10 cellular contexts compared by ENCODE assay signal in genomic region chr1:181126871-181127587, GRCh38. TPM values are rescaled to one million over a fixed set of nuclear protein-coding genes. Genes with fewer than 3 reads are reported as not detected.
DNase-seq lines count a peak whose midpoint lies in the region; ATAC-seq and TF ChIP-seq lines count a peak whose summit lies in the region.
"Had no signal": no experiment of that assay in that cellular context is flagged by ENCODE, and none has a peak within 500 bp of the region (broad histone marks: within the 10 kb centered on the region; RNA-seq: fewer than 3 reads in every experiment).

No MANE protein-coding gene starts in this region.

- POLR2A ChIA-PET in A673 (lab: Charles Lee; ENCODE audit: low non-redundant PET): interaction anchor here (0.6 to 0.8 kb wide), 2 partner anchors 22 to 23 kb away, joined by 3 to 11 read pairs; no protein-coding TSS in a partner anchor

- H3K27ac ChIP-seq in A673 (ENCODE audit: low read depth, low read length, poor library complexity, severe bottlenecking): no peak overlapping the region
- H3K27ac ChIP-seq: C4-2B had no signal

- ATAC-seq in GM18861 (IDR thresholded peaks at IDR 0.05; ENCODE audit: unreplicated experiment) (no peak), HG02870 (IDR thresholded peaks at IDR 0.05; ENCODE audit: unreplicated experiment) (no peak)

- intact Hi-C loops in A673 (cut with micrococcal nuclease; ENCODE audit: unreplicated experiment): no loop called here

- no peaks in the 10 kb centered on the region for H3K9me3 ChIP-seq in A673 (ENCODE audit: low read depth, low read length, poor library complexity, severe bottlenecking)

- peaks cover 28% of the 10 kb centered on the region for H3K4me1 ChIP-seq in A673 (ENCODE audit: insufficient read depth, low read length, poor library complexity, severe bottlenecking)

- DNase-seq in A673 (ENCODE audit: low spot score) (peak; percentile 57), HT-29 (ENCODE audit: low spot score) (peak; percentile 92), NCI-H510A (lab: John Stamatoyannopoulos, UW) (peak; percentile 90), epithelial cell of esophagus (ENCODE audit: low read depth) (peak; percentile 90), mesenteric fat pad (ENCODE audit: low spot score) (no peak)
- DNase-seq in stimulated activated naive CD4-positive, alpha-beta T cell (lab: John Stamatoyannopoulos, UW): no peak
- DNase-seq: glutamatergic neuron had no signal

- TF ChIP-seq CTCF in A673 (conservative IDR thresholded peaks at IDR 0.05; ENCODE audit: low read depth, low read length): no peak
- TF ChIP-seq CTCF in epithelial cell of esophagus (IDR thresholded peaks at IDR 0.05; ENCODE audit: insufficient read depth, low read depth, low read length, missing control alignments): no peak

- H3K4me3 ChIP-seq in A673 (ENCODE audit: low read depth, low read length, poor library complexity, severe bottlenecking) (no peak overlapping the region), epithelial cell of esophagus (ENCODE audit: low read length) (no peak overlapping the region)

- no peaks in the 10 kb centered on the region for H3K36me3 ChIP-seq in A673 (ENCODE audit: insufficient read depth, low read length, poor library complexity, severe bottlenecking)

- CTCF ChIA-PET in A673 (lab: Charles Lee): interaction anchor here (1.1 kb wide), 1 partner anchor 9 kb away, joined by 3 read pairs; no protein-coding TSS in a partner anchor

- no TSS peak for BruUV-seq in A673 (replicated peaks; lab: Mats Ljungman, UMichigan)

- no peaks in the 10 kb centered on the region for H3K27me3 ChIP-seq in A673 (replicated peaks; ENCODE audit: insufficient read depth, low read depth, low read length, poor library complexity)

RNA-seq across cellular contexts. Expression of gene IER5, which starts 38.5 kb away (rescaled TPM):
- total RNA-seq in A673 (2021): 25.5 and 28.2 TPM in 2 replicates
- total RNA-seq in HT-29 (2014; rRNA removed; shearing (Covaris generic)): 53.3 and 53.7 TPM in 2 replicates
- 9.9 TPM for total RNA-seq in mesenteric fat pad

Comparison
In these comparisons a context has a peak if more than half of its experiments do, and no peak if none do; other contexts are left out.
1. DNase-seq: peak in A673 (single experiment), HT-29 (single experiment), NCI-H510A (single experiment) and epithelial cell of esophagus (single experiment); none in mesenteric fat pad (single experiment) and stimulated activated naive CD4-positive, alpha-beta T cell (0 of 6).